Comparison of ENCODE assay signal across 8 cellular contexts in the genomic region with DNA sequence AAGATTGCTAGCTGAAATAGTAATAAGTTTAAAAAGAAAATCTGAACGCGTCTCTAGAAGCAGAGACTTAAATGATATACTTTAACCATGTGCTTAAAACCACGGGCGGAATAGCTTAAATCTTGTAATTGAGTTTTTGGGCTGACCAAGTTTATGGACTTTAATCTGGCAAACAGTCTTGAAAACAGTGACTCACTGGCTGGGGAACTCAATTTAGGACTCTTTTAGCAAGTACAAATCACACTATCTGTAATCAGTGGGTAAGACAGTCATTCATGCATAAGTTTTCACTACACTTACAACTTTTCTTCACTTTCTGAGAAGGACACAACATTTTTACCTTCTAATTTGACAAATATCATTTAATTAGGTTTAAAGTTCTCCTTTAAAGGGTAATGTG. TPM values are rescaled to one million over a fixed set of nuclear protein-coding genes. Genes with fewer than 3 reads are reported as not detected.
DNase-seq lines count a peak whose midpoint lies in the region; ATAC-seq and TF ChIP-seq lines count a peak whose summit lies in the region.

No MANE protein-coding gene starts in this region.

- DNase-seq in natural killer cell treated with Interleukin-12 subunit alpha and Interleukin-12 subunit beta and Interleukin-15 and Interleukin-18, amount 100 ng/mL, for 72 hours (ENCODE audit: low spot score), result no peak
- no peak for DNase-seq in natural killer cell
- DNase-seq in chondrocyte (ENCODE audit: low spot score), result no peak
- no peak for DNase-seq in lower lobe of right lung
- no peak for DNase-seq in vagina (ENCODE audit: extremely low spot score in 2 of 2)
- DNase-seq in H4 (ENCODE audit: low spot score), result no peak
- no peak for DNase-seq in central memory CD4-positive, alpha-beta T cell

- H3K4me3 ChIP-seq in lower lobe of right lung (peak overlapping the region; percentile 47), vagina (peak overlapping the region; percentile 38 to 42)

- H3K9me3 Mint-ChIP-seq in natural killer cell treated with Interleukin-12 subunit alpha and Interleukin-12 subunit beta and Interleukin-15 and Interleukin-18, amount 100 ng/mL, for 72 hours, result no peaks in the 10 kb centered on the region
- H3K9me3 Mint-ChIP-seq in natural killer cell (no peaks in the 10 kb centered on the region), chondrocyte (ENCODE audit: low read depth) (no peaks in the 10 kb centered on the region)

- H3K36me3 Mint-ChIP-seq in natural killer cell treated with Interleukin-12 subunit alpha and Interleukin-12 subunit beta and Interleukin-15 and Interleukin-18, amount 100 ng/mL, for 72 hours, result peaks cover 8% of the 10 kb centered on the region
- H3K36me3 Mint-ChIP-seq in natural killer cell (no peaks in the 10 kb centered on the region), chondrocyte (ENCODE audit: low read depth) (peaks cover 18% of the 10 kb centered on the region)

- intact Hi-C loops in natural killer cell (cut with micrococcal nuclease) (no loop called here), lower lobe of right lung (cut with DNase I) (no loop called here), vagina (cut with DNase I) (no loop called here)

- TF ChIP-seq POLR2A in vagina (IDR thresholded peaks at IDR 0.05), result no peak

- no peak overlapping the region for H3K27ac Mint-ChIP-seq in natural killer cell treated with Interleukin-12 subunit alpha and Interleukin-12 subunit beta and Interleukin-15 and Interleukin-18, amount 100 ng/mL, for 72 hours
- peak overlapping the region in 1 of 2 donors; percentile 30 for H3K27ac Mint-ChIP-seq in natural killer cell
- H3K27ac Mint-ChIP-seq in chondrocyte (ENCODE audit: unreplicated experiment), result peak overlapping the region; percentile 86

- peaks cover 0 to 11% of the 10 kb centered on the region in 2 donors for H3K27me3 Mint-ChIP-seq in natural killer cell treated with Interleukin-12 subunit alpha and Interleukin-12 subunit beta and Interleukin-15 and Interleukin-18, amount 100 ng/mL, for 72 hours
- H3K27me3 Mint-ChIP-seq in natural killer cell (ENCODE audit: low read depth in 2 of 2), result peaks cover 8 to 9% of the 10 kb centered on the region in 2 donors
- no peaks in the 10 kb centered on the region for H3K27me3 Mint-ChIP-seq in chondrocyte (ENCODE audit: low read depth)

- H3K27me3 ChIP-seq in lower lobe of right lung (ENCODE audit: low read depth) (no peaks in the 10 kb centered on the region), vagina (no peaks in the 10 kb centered on the region)

- H3K36me3 ChIP-seq in lower lobe of right lung (peaks cover 21% of the 10 kb centered on the region), vagina (peaks cover 0 to 18% of the 10 kb centered on the region in 2 donors)

- H3K27ac ChIP-seq in lower lobe of right lung (no peak overlapping the region), vagina (peak overlapping the region; percentile 46)

- no peak for ATAC-seq in natural killer cell treated with Interleukin-12 subunit alpha and Interleukin-12 subunit beta and Interleukin-15 and Interleukin-18, amount 100 ng/mL, for 72 hours
- ATAC-seq in natural killer cell, result no peak
- ATAC-seq in lower lobe of right lung, result peak in 1 of 2 donors; percentile 56
- ATAC-seq in HG03097 (IDR thresholded peaks at IDR 0.05; ENCODE audit: low FRiP score, unreplicated experiment), result no peak

- no peaks in the 10 kb centered on the region for H3K9me3 ChIP-seq in lower lobe of right lung
- H3K9me3 ChIP-seq in vagina, result no peaks in the 10 kb centered on the region

- TF ChIP-seq CTCF in natural killer cell (IDR thresholded peaks at IDR 0.05) (no peak), chondrocyte (IDR thresholded peaks at IDR 0.05) (no peak), lower lobe of right lung (IDR thresholded peaks at IDR 0.05) (no peak), vagina (IDR thresholded peaks at IDR 0.05) (no peak)

- H3K4me3 Mint-ChIP-seq in natural killer cell treated with Interleukin-12 subunit alpha and Interleukin-12 subunit beta and Interleukin-15 and Interleukin-18, amount 100 ng/mL, for 72 hours, result peak overlapping the region; percentile 58
- H3K4me3 Mint-ChIP-seq in natural killer cell (no peak overlapping the region), chondrocyte (ENCODE audit: unreplicated experiment) (no peak overlapping the region)

- peaks cover 15% of the 10 kb centered on the region for H3K4me1 ChIP-seq in lower lobe of right lung
- H3K4me1 ChIP-seq in vagina, result peaks cover 23% of the 10 kb centered on the region

- H3K4me1 Mint-ChIP-seq in natural killer cell treated with Interleukin-12 subunit alpha and Interleukin-12 subunit beta and Interleukin-15 and Interleukin-18, amount 100 ng/mL, for 72 hours (ENCODE audit: low read depth in 2 of 2), result peaks cover 6 to 14% of the 10 kb centered on the region in 2 donors
- H3K4me1 Mint-ChIP-seq in natural killer cell, result peaks cover 14 to 17% of the 10 kb centered on the region in 2 donors
- peaks cover 25% of the 10 kb centered on the region for H3K4me1 Mint-ChIP-seq in chondrocyte (ENCODE audit: low read depth)

RNA-seq across cellular contexts. Expression of gene ZNF627, which starts 26.8 kb away (rescaled TPM):
- total RNA-seq in natural killer cell treated with Interleukin-12 subunit alpha and Interleukin-12 subunit beta and Interleukin-15 and Interleukin-18, amount 100 ng/mL, for 72 hours, result 1 to 10 TPM; 5.1 to 6.8 TPM
- total RNA-seq in natural killer cell (1 to 10 TPM; 4.7 to 7.5 (median 4.9) TPM), chondrocyte (13.0 to 14.2 TPM (median 13.6 TPM) in 3 replicates), lower lobe of right lung (9.4 TPM), vagina (7.1 TPM)
- total RNA-seq in H4 (2014; rRNA removed; shearing (Covaris generic)), result 13.0 and 18.8 TPM in 2 replicates

RNA-seq across cellular contexts. Expression of gene ACP5, which starts 46.6 kb away (rescaled TPM):
- 1 to 10 TPM; 3.0 to 3.5 TPM for total RNA-seq in natural killer cell treated with Interleukin-12 subunit alpha and Interleukin-12 subunit beta and Interleukin-15 and Interleukin-18, amount 100 ng/mL, for 72 hours
- 10 to 100 TPM; 14.9 to 20.3 (median 18.8) TPM for total RNA-seq in natural killer cell
- 0.45 TPM in 1 of 3 replicates, not detected in the others for total RNA-seq in chondrocyte
- total RNA-seq in lower lobe of right lung, result 650 TPM
- total RNA-seq in vagina, result 6.1 TPM
- 8.2 and 10.4 TPM in 2 replicates for total RNA-seq in H4 (2014; rRNA removed; shearing (Covaris generic))

Comparison
In these comparisons a context has a peak if more than half of its experiments do, and no peak if none do; other contexts are left out.
1. RNA of gene ACP5, which starts 46.6 kb away (total RNA-seq): 650 TPM in lower lobe of right lung (single experiment); 14.9 to 20.3 TPM in natural killer cell, 8.2 to 10.4 TPM in H4, 6.1 TPM in vagina (single experiment), 3.0 to 3.5 TPM in natural killer cell treated with Interleukin-12 subunit alpha and Interleukin-12 subunit beta and Interleukin-15 and Interleukin-18, amount 100 ng/mL, for 72 hours and 0.45 TPM in chondrocyte; every median in the first group is over 10 times any median in the second.